29 cellular contexts compared by ENCODE assay signal in the genomic region with DNA sequence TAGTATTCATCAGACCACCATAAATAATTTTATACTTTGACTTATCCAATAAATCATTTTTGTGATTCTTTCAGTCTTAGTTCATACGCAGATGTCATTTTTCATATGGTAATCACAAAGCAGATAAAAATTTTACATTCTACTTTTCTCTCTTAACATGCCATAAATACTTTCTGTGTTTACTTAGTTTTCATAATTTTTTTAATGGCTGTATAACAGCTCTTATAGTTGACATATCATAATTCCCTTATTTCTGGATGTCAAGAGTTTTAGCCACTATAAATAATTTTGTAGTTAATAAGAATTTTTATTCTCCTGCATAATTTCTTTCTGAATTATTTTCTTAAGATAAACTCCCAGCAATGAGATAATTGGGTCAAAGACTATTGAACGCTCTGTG.
"Had no signal": no experiment of that assay in that cellular context is flagged by ENCODE, and none has a peak within 500 bp of the region (broad histone marks: within the 10 kb centered on the region; RNA-seq: fewer than 3 reads in every experiment).

No MANE protein-coding gene starts in this region.

- H3K4me1 Mint-ChIP-seq: stimulated activated effector memory CD8-positive, alpha-beta T cell treated with anti-CD3 and anti-CD28 coated beads, Interleukin-12 subunit alpha, Interleukin-12 subunit beta, amount 100 ng/mL, for 72 hours; stimulated activated memory B cell treated with anti-CD40 and anti-IgM and Interleukin-4, amounts not matched to agents 10 μg/mL and 1 μg/mL and 100 μg/mL, for 72 hours; stimulated activated naive B cell treated with anti-CD40 and anti-IgM and Interleukin-4, amounts not matched to agents 10 μg/mL and 1 μg/mL and 100 μg/mL, for 72 hours; stimulated activated naive CD8-positive, alpha-beta T cell treated with anti-CD3 and anti-CD28 coated beads, Interleukin-15, amount 100 ng/mL, for 72 hours had no signal

- H3K9me3 Mint-ChIP-seq: stimulated activated memory B cell treated with anti-CD40 and anti-IgM and Interleukin-4, amounts not matched to agents 10 μg/mL and 1 μg/mL and 100 μg/mL, for 72 hours; stimulated activated naive CD8-positive, alpha-beta T cell treated with anti-CD3 and anti-CD28 coated beads, Interleukin-15, Interleukin-2, amounts not matched to agents 100 ng/mL and 50 ng/mL, for 24 hours; type B pancreatic cell had no signal

- DNase-seq: stimulated activated CD4-positive, alpha-beta T cell treated with anti-CD3 and anti-CD28 coated beads, Interleukin-2, amount 100 ng/mL, for 48 hours; stimulated activated CD4-positive, alpha-beta T cell treated with anti-CD3 and anti-CD28 coated beads, Interleukin-4, amount 100 ng/mL, for 1 hour; stimulated activated CD4-positive, alpha-beta T cell treated with anti-CD3 and anti-CD28 coated beads, Interleukin-4, amount 100 ng/mL, for 24 hours; stimulated activated CD4-positive, alpha-beta T cell treated with anti-CD3 and anti-CD28 coated beads, Interleukin-4, amount 100 ng/mL, for 4 hours; stimulated activated CD8-positive, alpha-beta memory T cell treated with anti-CD3 and anti-CD28 coated beads, Interleukin-4, amount 100 ng/mL, for 48 hours; stimulated activated naive B cell treated with anti-CD40 and anti-IgM and Interleukin-4, amounts not matched to agents 10 μg/mL and 1 μg/mL and 100 μg/mL, for 72 hours; stimulated activated naive CD4-positive, alpha-beta T cell; stimulated activated naive CD4-positive, alpha-beta T cell treated with Interleukin-2 at 50 U/mL for 16 hours; stimulated activated naive CD8-positive, alpha-beta T cell treated with anti-CD3 and anti-CD28 coated beads, Interleukin-15, amount 100 ng/mL, for 72 hours; stimulated activated naive CD8-positive, alpha-beta T cell treated with anti-CD3 and anti-CD28 coated beads, Interleukin-15, Interleukin-2, amounts not matched to agents 100 U/mL and 50 U/mL, for 24 hours; stomach; substantia nigra; testis; thyroid gland; tibial artery; transverse colon; trophoblast cell; upper lobe of left lung; upper lobe of right lung; uterus had no signal

- H3K27ac Mint-ChIP-seq: stimulated activated effector memory CD8-positive, alpha-beta T cell treated with anti-CD3 and anti-CD28 coated beads, Interleukin-12 subunit alpha, Interleukin-12 subunit beta, amount 100 ng/mL, for 72 hours; stimulated activated memory B cell treated with anti-CD40 and anti-IgM and Interleukin-4, amounts not matched to agents 10 μg/mL and 1 μg/mL and 100 μg/mL, for 72 hours; stimulated activated naive B cell treated with anti-CD40 and anti-IgM and Interleukin-4, amounts not matched to agents 10 μg/mL and 1 μg/mL and 100 μg/mL, for 72 hours; stimulated activated naive CD8-positive, alpha-beta T cell treated with anti-CD3 and anti-CD28 coated beads, Interleukin-15, amount 100 ng/mL, for 72 hours; stimulated activated naive CD8-positive, alpha-beta T cell treated with anti-CD3 and anti-CD28 coated beads, Interleukin-15, Interleukin-2, amounts not matched to agents 100 ng/mL and 50 ng/mL, for 24 hours; type B pancreatic cell had no signal

- H3K9me3 ChIP-seq: stomach, suprapubic skin, testis, thoracic aorta, thyroid gland, tibial artery, tibial nerve, transverse colon, upper lobe of left lung, upper lobe of right lung, uterus, vagina had no signal

- H3K36me3 Mint-ChIP-seq: stimulated activated effector memory CD8-positive, alpha-beta T cell treated with anti-CD3 and anti-CD28 coated beads, Interleukin-12 subunit alpha, Interleukin-12 subunit beta, amount 100 ng/mL, for 72 hours; stimulated activated memory B cell treated with anti-CD40 and anti-IgM and Interleukin-4, amounts not matched to agents 10 μg/mL and 1 μg/mL and 100 μg/mL, for 72 hours; stimulated activated naive B cell treated with anti-CD40 and anti-IgM and Interleukin-4, amounts not matched to agents 10 μg/mL and 1 μg/mL and 100 μg/mL, for 72 hours; type B pancreatic cell had no signal

- H3K27ac ChIP-seq: stomach, suprapubic skin, testis, thoracic aorta, thyroid gland, tibial artery, tibial nerve, transverse colon, upper lobe of left lung, upper lobe of right lung, uterus, vagina had no signal

- H3K36me3 ChIP-seq: stomach, suprapubic skin, thoracic aorta, thyroid gland, tibial artery, tibial nerve, transverse colon, upper lobe of left lung, upper lobe of right lung, uterus, vagina had no signal

- H3K4me3 ChIP-seq: stomach, suprapubic skin, testis, thoracic aorta, thyroid gland, tibial artery, tibial nerve, transverse colon, upper lobe of left lung, upper lobe of right lung, uterus, vagina had no signal

- H3K27me3 ChIP-seq: stomach, suprapubic skin, testis, thyroid gland, tibial artery, tibial nerve, transverse colon, upper lobe of left lung, upper lobe of right lung, uterus, vagina had no signal

- H3K4me1 ChIP-seq: stomach, suprapubic skin, testis, thyroid gland, tibial artery, tibial nerve, transverse colon, upper lobe of left lung, upper lobe of right lung, uterus, vagina had no signal

- ATAC-seq: stimulated activated effector memory CD8-positive, alpha-beta T cell treated with anti-CD3 and anti-CD28 coated beads, Interleukin-12 subunit alpha, Interleukin-12 subunit beta, amount 100 ng/mL, for 72 hours; stimulated activated memory B cell treated with anti-CD40 and anti-IgM and Interleukin-4, amounts not matched to agents 10 μg/mL and 1 μg/mL and 100 μg/mL, for 72 hours; stimulated activated naive B cell treated with anti-CD40 and anti-IgM and Interleukin-4, amounts not matched to agents 10 μg/mL and 1 μg/mL and 100 μg/mL, for 72 hours; stimulated activated naive CD8-positive, alpha-beta T cell treated with anti-CD3 and anti-CD28 coated beads, Interleukin-15, amount 100 ng/mL, for 72 hours; stimulated activated naive CD8-positive, alpha-beta T cell treated with anti-CD3 and anti-CD28 coated beads, Interleukin-15, Interleukin-2, amounts not matched to agents 100 U/mL and 50 U/mL, for 24 hours; upper lobe of right lung had no signal

- FAIRE-seq: urothelium cell line had no signal

- H3K4me3 Mint-ChIP-seq: stimulated activated effector memory CD8-positive, alpha-beta T cell treated with anti-CD3 and anti-CD28 coated beads, Interleukin-12 subunit alpha, Interleukin-12 subunit beta, amount 100 ng/mL, for 72 hours; stimulated activated memory B cell treated with anti-CD40 and anti-IgM and Interleukin-4, amounts not matched to agents 10 μg/mL and 1 μg/mL and 100 μg/mL, for 72 hours; stimulated activated naive B cell treated with anti-CD40 and anti-IgM and Interleukin-4, amounts not matched to agents 10 μg/mL and 1 μg/mL and 100 μg/mL, for 72 hours; stimulated activated naive CD8-positive, alpha-beta T cell treated with anti-CD3 and anti-CD28 coated beads, Interleukin-15, amount 100 ng/mL, for 72 hours; stimulated activated naive CD8-positive, alpha-beta T cell treated with anti-CD3 and anti-CD28 coated beads, Interleukin-15, Interleukin-2, amounts not matched to agents 100 ng/mL and 50 ng/mL, for 24 hours; type B pancreatic cell had no signal
